ENCODE assay signal across 12 cellular contexts in genomic region chr19:45728683-45729082, GRCh38. TPM values are rescaled to one million over a fixed set of nuclear protein-coding genes. Genes with fewer than 3 reads are reported as not detected.
A peak's percentile ranks its signal among the peaks of the same experiment; 100 is the strongest.
DNase-seq lines count a peak whose midpoint lies in the region; ATAC-seq, FAIRE-seq and TF ChIP-seq lines count a peak whose summit lies in the region.
"Not testable (repeated sequence)": the region's sequence is repeated elsewhere in the genome, so short reads cannot be mapped to it uniquely, and the experiment has no call there.
"Had no signal": no experiment of that assay in that cellular context is flagged by ENCODE, and none has a peak within 500 bp of the region (broad histone marks: within the 10 kb centered on the region; RNA-seq: fewer than 3 reads in every experiment).

No MANE protein-coding gene starts in this region.

- WGBS in HepG2 (ENCODE audit: low lambda C conversion rate) = 95% methylated on average over 18 of the region's 18 CpGs

- peaks cover 18% of the 10 kb centered on the region for H3K4me1 Mint-ChIP-seq in activated T-helper 2 cell treated with anti-CD3 and anti-CD28 coated beads, Interferon-gamma antibody, Interleukin-2, Interleukin-4, amounts not matched to agents 10 μg/mL and 5 μg/mL and 100 μg/mL, durations not matched to agents 14 hours and 24 hours and 36 hours (ENCODE audit: low read depth)
- peaks cover 34% of the 10 kb centered on the region for H3K4me1 Mint-ChIP-seq in central memory CD8-positive, alpha-beta T cell
- peaks cover 17% of the 10 kb centered on the region for H3K4me1 Mint-ChIP-seq in neural progenitor cell

- TF ChIP-seq POLR2A in HCT116 (IDR thresholded peaks at IDR 0.05; ENCODE audit: borderline replicate concordance, extremely low read depth, insufficient read depth, insufficient read length); HepG2 (IDR thresholded peaks at IDR 0.05; ENCODE audit: insufficient read depth in 1 of 2, low read depth in 2 of 2, low read length in 2 of 2): not testable (repeated sequence)

- not testable (repeated sequence) for H3K27me3 Mint-ChIP-seq in activated T-helper 2 cell treated with anti-CD3 and anti-CD28 coated beads, Interferon-gamma antibody, Interleukin-2, Interleukin-4, amounts not matched to agents 10 μg/mL and 5 μg/mL and 100 μg/mL, durations not matched to agents 14 hours and 24 hours and 36 hours (ENCODE audit: low read depth); central memory CD8-positive, alpha-beta T cell; neural progenitor cell (ENCODE audit: insufficient read depth, low read depth)

- ATAC-seq in HCT116; central memory CD8-positive, alpha-beta T cell (replicated peaks; ENCODE audit: extremely low read depth, poor library complexity, severe bottlenecking); HepG2: not testable (repeated sequence)

- TF ChIP-seq RAD21 in HCT116 (IDR thresholded peaks at IDR 0.05; ENCODE audit: low read depth); HepG2 (CRISPR knock-in tag; IDR thresholded peaks at IDR 0.05): not testable (repeated sequence)

- H3K9ac ChIP-seq in BLaER1; HCT116 (ENCODE audit: low read length); HepG2 (ENCODE audit: insufficient read depth, low read depth, low read length); neural progenitor cell: not testable (repeated sequence)

- H3K4me1 ChIP-seq in BLaER1 (peaks cover 33% of the 10 kb centered on the region), HCT116 (ENCODE audit: control insufficient read depth in 1 of 2, insufficient read depth in 2 of 2, low read length in 2 of 2) (peaks cover 23 to 62% of the 10 kb centered on the region in 2 experiments), HepG2 (ENCODE audit: insufficient read depth, low read length) (peaks cover 28% of the 10 kb centered on the region)
- H3K4me1 ChIP-seq in neural progenitor cell = not testable (repeated sequence)

- not testable (repeated sequence) for FAIRE-seq in HepG2 (lab: Jason Lieb, UNC)

- not testable (repeated sequence) for TF ChIP-seq CTCF in HCT116 (IDR thresholded peaks at IDR 0.05 in 2 of 3, conservative IDR thresholded peaks at IDR 0.05 in 1 of 3; ENCODE audit: borderline replicate concordance in 1 of 3, insufficient read depth in 1 of 3, low read depth in 2 of 3, low read length in 2 of 3); RWPE1 (conservative IDR thresholded peaks at IDR 0.05; ENCODE audit: low read depth); HepG2 (CRISPR knock-in tag; IDR thresholded peaks at IDR 0.05); neural progenitor cell (IDR thresholded peaks at IDR 0.05)

- intact Hi-C loops in HCT116 (cut with micrococcal nuclease); activated T-helper 2 cell treated with anti-CD3 and anti-CD28 coated beads, Interferon-gamma antibody, Interleukin-2, Interleukin-4, amounts not matched to agents 10 μg/mL and 5 μg/mL and 100 μg/mL, durations not matched to agents 14 hours and 24 hours and 36 hours (cut with micrococcal nuclease); HepG2 (cut with micrococcal nuclease; ENCODE audit: unreplicated experiment): not testable (repeated sequence)

- peak overlapping the region; percentile 96; the same call in 1 of the 2 replicates for H3K4me2 ChIP-seq in BLaER1
- not testable (repeated sequence) for H3K4me2 ChIP-seq in HCT116 (ENCODE audit: low read length); HepG2 (ENCODE audit: low read depth, low read length); neural progenitor cell

- not testable (repeated sequence) for DNase-seq in HCT116 (ENCODE audit: low read depth, low spot score); RWPE1 (ENCODE audit: low spot score); activated T-helper 2 cell treated with anti-CD3 and anti-CD28 coated beads, Interferon-gamma antibody, Interleukin-2, Interleukin-4, amounts not matched to agents 10 μg/mL and 5 μg/mL and 100 μg/mL, durations not matched to agents 14 hours and 24 hours and 36 hours (ENCODE audit: low spot score); central memory CD8-positive, alpha-beta T cell (ENCODE audit: low spot score in 2 of 2); HepG2 (ENCODE audit: low spot score); neural progenitor cell (ENCODE audit: low spot score)

- H3K27ac Mint-ChIP-seq in activated T-helper 2 cell treated with anti-CD3 and anti-CD28 coated beads, Interferon-gamma antibody, Interleukin-2, Interleukin-4, amounts not matched to agents 10 μg/mL and 5 μg/mL and 100 μg/mL, durations not matched to agents 14 hours and 24 hours and 36 hours; central memory CD8-positive, alpha-beta T cell (ENCODE audit: low read depth); neural progenitor cell: not testable (repeated sequence)

- H3F3A ChIP-seq in neural progenitor cell (ENCODE audit: low read depth) = not testable (repeated sequence)

- CTCF ChIA-PET in HCT116 (lab: Charles Lee); HepG2 (lab: Yijun Ruan, JAX; ENCODE audit: low intra/inter-chr PET ratio, low total read pairs): not testable (repeated sequence)
- CTCF ChIA-PET in RWPE1 (lab: Yijun Ruan, JAX) = interaction anchor here (0.7 kb wide), 1 partner anchor 11 kb away, joined by 4 read pairs; no protein-coding TSS in a partner anchor

- H3K36me3 Mint-ChIP-seq in activated T-helper 2 cell treated with anti-CD3 and anti-CD28 coated beads, Interferon-gamma antibody, Interleukin-2, Interleukin-4, amounts not matched to agents 10 μg/mL and 5 μg/mL and 100 μg/mL, durations not matched to agents 14 hours and 24 hours and 36 hours (ENCODE audit: low read depth) = peaks cover 21% of the 10 kb centered on the region
- peaks cover 15% of the 10 kb centered on the region for H3K36me3 Mint-ChIP-seq in central memory CD8-positive, alpha-beta T cell (ENCODE audit: insufficient read depth)
- H3K36me3 Mint-ChIP-seq in neural progenitor cell = not testable (repeated sequence)

- not testable (repeated sequence) for H3K27me3 ChIP-seq in BLaER1; HCT116 (ENCODE audit: insufficient read depth, low read length); HepG2 (ENCODE audit: control insufficient read depth in 1 of 2, insufficient read depth in 2 of 2, low read length in 2 of 2); neural progenitor cell

- not testable (repeated sequence) for H2AFZ ChIP-seq in HCT116 (ENCODE audit: low read depth, low read length, poor library complexity, severe bottlenecking); HepG2 (ENCODE audit: low read length); neural progenitor cell (replicated peaks)

- not testable (repeated sequence) for TF ChIP-seq EP300 in HepG2 (IDR thresholded peaks at IDR 0.05; ENCODE audit: low read depth in 2 of 2, low read length in 2 of 2); HepG2 (CRISPR knock-in tag; IDR thresholded peaks at IDR 0.05; ENCODE audit: borderline replicate concordance)

- H3K9me2 ChIP-seq in HCT116 (ENCODE audit: insufficient read depth) = not testable (repeated sequence)

- not testable (repeated sequence) for H3K9me3 ChIP-seq in BLaER1; HCT116 (ENCODE audit: control insufficient read depth in 1 of 2, insufficient read depth in 1 of 2, low read depth in 1 of 2, low read length in 2 of 2); HepG2 (ENCODE audit: low read length); neural progenitor cell (ENCODE audit: low read depth)

- not testable (repeated sequence) for BruUV-seq in HCT116 (replicated peaks; lab: Mats Ljungman, UMichigan); HepG2 (replicated peaks; lab: Mats Ljungman, UMichigan)

- RAD21 ChIA-PET in HCT116 (lab: Charles Lee; ENCODE audit: low non-redundant PET in 1 of 2, low total read pairs in 2 of 2, uncharacterized antibody in 2 of 2, unreplicated experiment in 2 of 2) = not testable (repeated sequence)

- H3K36me3 ChIP-seq in BLaER1 = peaks cover 27% of the 10 kb centered on the region
- H3K36me3 ChIP-seq in HCT116 (ENCODE audit: control insufficient read depth in 1 of 2, insufficient read depth in 2 of 2, low read length in 2 of 2); HepG2 (replicated peaks in 1 of 2; ENCODE audit: control insufficient read depth in 1 of 2, insufficient read depth in 2 of 2, low read length in 2 of 2); neural progenitor cell: not testable (repeated sequence)

- H3K4me3 ChIP-seq in BLaER1; HCT116 (replicated peaks in 1 of 2; ENCODE audit: low read depth in 1 of 2, low read length in 2 of 2); HepG2 (replicated peaks in 1 of 3; ENCODE audit: insufficient read depth in 1 of 3, low read depth in 2 of 3, low read length in 3 of 3); neural progenitor cell: not testable (repeated sequence)

- H3K79me2 ChIP-seq in HCT116 (ENCODE audit: insufficient read depth, low read length) = peaks cover 71% of the 10 kb centered on the region
- H3K79me2 ChIP-seq in HepG2 (ENCODE audit: insufficient read depth, low read length) = peaks cover 39% of the 10 kb centered on the region
- H3K79me2 ChIP-seq in neural progenitor cell (ENCODE audit: low read depth) = peaks cover 67% of the 10 kb centered on the region

- H3K9me3 Mint-ChIP-seq in activated T-helper 2 cell treated with anti-CD3 and anti-CD28 coated beads, Interferon-gamma antibody, Interleukin-2, Interleukin-4, amounts not matched to agents 10 μg/mL and 5 μg/mL and 100 μg/mL, durations not matched to agents 14 hours and 24 hours and 36 hours; central memory CD8-positive, alpha-beta T cell; neural progenitor cell: not testable (repeated sequence)

- POLR2A ChIA-PET in HCT116 (lab: Charles Lee); RWPE1 (lab: Yijun Ruan, JAX; ENCODE audit: low non-redundant PET); HepG2 (lab: Yijun Ruan, JAX): not testable (repeated sequence)

- H4K20me1 ChIP-seq in BLaER1 (peaks cover 58% of the 10 kb centered on the region), neural progenitor cell (ENCODE audit: low read depth) (peaks cover 37% of the 10 kb centered on the region)
- H4K20me1 ChIP-seq in HCT116 (ENCODE audit: insufficient read depth); HepG2 (ENCODE audit: insufficient read depth, low read length): not testable (repeated sequence)

- H3K27ac ChIP-seq in BLaER1; HCT116 (ENCODE audit: low read depth, low read length); HepG2 (ENCODE audit: extremely low read length, insufficient read depth, low read length); neural progenitor cell: not testable (repeated sequence)
- peak overlapping the region; percentile 86 for H3K27ac ChIP-seq in RWPE1

- peak overlapping the region; percentile 26 for H3K4me3 Mint-ChIP-seq in activated T-helper 2 cell treated with anti-CD3 and anti-CD28 coated beads, Interferon-gamma antibody, Interleukin-2, Interleukin-4, amounts not matched to agents 10 μg/mL and 5 μg/mL and 100 μg/mL, durations not matched to agents 14 hours and 24 hours and 36 hours (ENCODE audit: low read depth)
- peak overlapping the region; percentile 91 for H3K4me3 Mint-ChIP-seq in central memory CD8-positive, alpha-beta T cell
- peak overlapping the region; percentile 1 for H3K4me3 Mint-ChIP-seq in neural progenitor cell

- in situ Hi-C loops in HepG2 (cut with HindIII; ENCODE audit: extremely low pct_ligation_motif_present, low pct_unique_long_range_greater_than_20kb) = not testable (repeated sequence)

RNA-seq across cellular contexts. Expression of gene FBXO46, which starts 2.0 kb away (rescaled TPM):
- 31.7 TPM for total RNA-seq in HCT116 (2021; ENCODE audit: unreplicated experiment)
- 11.7 and 16.2 TPM in 2 replicates for polyA plus RNA-seq in HCT116 (2012)
- total RNA-seq in activated T-helper 2 cell treated with anti-CD3 and anti-CD28 coated beads, Interferon-gamma antibody, Interleukin-2, Interleukin-4, amounts not matched to agents 10 μg/mL and 5 μg/mL and 100 μg/mL, durations not matched to agents 14 hours and 24 hours and 36 hours = 34.4 and 38.9 TPM in 2 replicates
- 4.7 and 6.2 TPM in 2 replicates for total RNA-seq in HepG2 (2016; rRNA removed; fragmentation: Illumina TruSeq; extraction: Trizol)
- 0.79 and 1.0 TPM in 2 replicates for total RNA-seq in HepG2 (2016; cell fraction: cytosol; rRNA removed; fragmentation: Illumina TruSeq; extraction: Trizol; ENCODE audit: low read depth)
- total RNA-seq in HepG2 (2016; cell fraction: insoluble cytoplasmic fraction; rRNA removed; fragmentation: Illumina TruSeq; extraction: Trizol) = 4.3 and 6.5 TPM in 2 replicates
- 3.4 and 3.8 TPM in 2 replicates for total RNA-seq in HepG2 (2016; cell fraction: membrane; rRNA removed; fragmentation: Illumina TruSeq; extraction: Trizol)
- 5.8 and 7.5 TPM in 2 replicates for total RNA-seq in HepG2 (2016; cell fraction: nucleus; rRNA removed; fragmentation: Illumina TruSeq; extraction: Trizol)
- 6.4 TPM in 2 replicates for polyA plus RNA-seq in HepG2 (2011; rRNA removed)
- polyA plus RNA-seq in HepG2 (2011; cell fraction: cytosol; rRNA removed) = 3.1 and 5.2 TPM in 2 replicates
- polyA plus RNA-seq in HepG2 (2011; cell fraction: nucleus; rRNA removed) = 33.3 and 34.2 TPM in 2 replicates
- 4.1 and 4.3 TPM in 2 replicates for polyA plus RNA-seq in HepG2 (2012)
- 0.69 and 0.73 TPM in 2 replicates for polyA plus RNA-seq in HepG2 (2016; cell fraction: cytosol; fragmentation: Illumina TruSeq; extraction: Trizol; ENCODE audit: low read depth)
- polyA plus RNA-seq in HepG2 (2016; cell fraction: insoluble cytoplasmic fraction; fragmentation: Illumina TruSeq; extraction: Trizol; ENCODE audit: low read depth) = 4.4 and 6.5 TPM in 2 replicates
- 2.3 and 3.0 TPM in 2 replicates for polyA plus RNA-seq in HepG2 (2016; cell fraction: membrane; fragmentation: Illumina TruSeq; extraction: Trizol; ENCODE audit: low read depth)
- polyA plus RNA-seq in HepG2 (2016; cell fraction: nucleus; fragmentation: Illumina TruSeq; extraction: Trizol; ENCODE audit: insufficient read depth, low read depth) = 16.3 and 19.5 TPM in 2 replicates
- polyA minus RNA-seq in HepG2 (2011; rRNA and poly(A)+ RNA removed; ENCODE audit: low replicate concordance) = 4.6 and 6.2 TPM in 2 replicates
- polyA minus RNA-seq in HepG2 (2011; cell fraction: cytosol; rRNA and poly(A)+ RNA removed) = 5.1 TPM in 2 replicates
- 7.6 and 9.7 TPM in 2 replicates for polyA minus RNA-seq in HepG2 (2011; cell fraction: nucleus; rRNA and poly(A)+ RNA removed)
- total RNA-seq in neural progenitor cell (ENCODE audit: low replicate concordance) = 7.5 and 21.3 TPM in 2 replicates

RNA-seq across cellular contexts. Expression of gene MEIOSIN, which starts 4.6 kb away (rescaled TPM):
- total RNA-seq in HCT116 (2021; ENCODE audit: unreplicated experiment) (2.1 TPM), HepG2 (2016; rRNA removed; fragmentation: Illumina TruSeq; extraction: Trizol) (not detected in 2 replicates), neural progenitor cell (ENCODE audit: low replicate concordance) (0.06 TPM in 1 of 2 replicates, not detected in the other)
- 0.86 and 1.2 TPM in 2 replicates for polyA plus RNA-seq in HCT116 (2012)
- not detected in 2 replicates for total RNA-seq in activated T-helper 2 cell treated with anti-CD3 and anti-CD28 coated beads, Interferon-gamma antibody, Interleukin-2, Interleukin-4, amounts not matched to agents 10 μg/mL and 5 μg/mL and 100 μg/mL, durations not matched to agents 14 hours and 24 hours and 36 hours
- total RNA-seq in HepG2 (2016; cell fraction: cytosol; rRNA removed; fragmentation: Illumina TruSeq; extraction: Trizol; ENCODE audit: low read depth) = not detected in 2 replicates
- total RNA-seq in HepG2 (2016; cell fraction: insoluble cytoplasmic fraction; rRNA removed; fragmentation: Illumina TruSeq; extraction: Trizol) = not detected in 2 replicates
- total RNA-seq in HepG2 (2016; cell fraction: membrane; rRNA removed; fragmentation: Illumina TruSeq; extraction: Trizol) = not detected in 2 replicates
- not detected in 2 replicates for total RNA-seq in HepG2 (2016; cell fraction: nucleus; rRNA removed; fragmentation: Illumina TruSeq; extraction: Trizol)
- polyA plus RNA-seq in HepG2 (2011; rRNA removed) = not detected in 2 replicates
- 0.03 TPM in 2 replicates for polyA plus RNA-seq in HepG2 (2011; cell fraction: cytosol; rRNA removed)
- polyA plus RNA-seq in HepG2 (2011; cell fraction: nucleus; rRNA removed) = 0.10 TPM in 2 replicates
- polyA plus RNA-seq in HepG2 (2012) = 0.07 TPM in 1 of 2 replicates, not detected in the other
- polyA plus RNA-seq in HepG2 (2016; cell fraction: cytosol; fragmentation: Illumina TruSeq; extraction: Trizol; ENCODE audit: low read depth) = not detected in 2 replicates
- not detected in 2 replicates for polyA plus RNA-seq in HepG2 (2016; cell fraction: insoluble cytoplasmic fraction; fragmentation: Illumina TruSeq; extraction: Trizol; ENCODE audit: low read depth)
- polyA plus RNA-seq in HepG2 (2016; cell fraction: membrane; fragmentation: Illumina TruSeq; extraction: Trizol; ENCODE audit: low read depth) = not detected in 2 replicates
- not detected in 2 replicates for polyA plus RNA-seq in HepG2 (2016; cell fraction: nucleus; fragmentation: Illumina TruSeq; extraction: Trizol; ENCODE audit: insufficient read depth, low read depth)
- polyA minus RNA-seq in HepG2 (2011; rRNA and poly(A)+ RNA removed; ENCODE audit: low replicate concordance) = 0.09 TPM in 1 of 2 replicates, not detected in the other
- not detected in 2 replicates for polyA minus RNA-seq in HepG2 (2011; cell fraction: cytosol; rRNA and poly(A)+ RNA removed)
- not detected in 2 replicates for polyA minus RNA-seq in HepG2 (2011; cell fraction: nucleus; rRNA and poly(A)+ RNA removed)
- total RNA-seq: HFFc6, NCI-H460, PC-3 had no signal
- polyA plus RNA-seq: AG04450, CD14-positive monocyte had no signal

RNA-seq across cellular contexts. Expression of gene QPCTL, which starts 36.2 kb away (rescaled TPM):
- total RNA-seq in HCT116 (2021; ENCODE audit: unreplicated experiment) = 19.5 TPM
- 17.9 and 23.5 TPM in 2 replicates for polyA plus RNA-seq in HCT116 (2012)
- 24.2 and 26.7 TPM in 2 replicates for total RNA-seq in activated T-helper 2 cell treated with anti-CD3 and anti-CD28 coated beads, Interferon-gamma antibody, Interleukin-2, Interleukin-4, amounts not matched to agents 10 μg/mL and 5 μg/mL and 100 μg/mL, durations not matched to agents 14 hours and 24 hours and 36 hours
- 6.8 and 16.0 TPM in 2 replicates for total RNA-seq in HepG2 (2016; rRNA removed; fragmentation: Illumina TruSeq; extraction: Trizol)
- 4.4 and 5.8 TPM in 2 replicates for total RNA-seq in HepG2 (2016; cell fraction: cytosol; rRNA removed; fragmentation: Illumina TruSeq; extraction: Trizol; ENCODE audit: low read depth)
- total RNA-seq in HepG2 (2016; cell fraction: insoluble cytoplasmic fraction; rRNA removed; fragmentation: Illumina TruSeq; extraction: Trizol) = 6.7 and 15.7 TPM in 2 replicates
- 6.8 and 7.4 TPM in 2 replicates for total RNA-seq in HepG2 (2016; cell fraction: membrane; rRNA removed; fragmentation: Illumina TruSeq; extraction: Trizol)
- total RNA-seq in HepG2 (2016; cell fraction: nucleus; rRNA removed; fragmentation: Illumina TruSeq; extraction: Trizol) = 14.0 and 17.9 TPM in 2 replicates
- polyA plus RNA-seq in HepG2 (2011; rRNA removed) = 19.1 and 24.8 TPM in 2 replicates
- polyA plus RNA-seq in HepG2 (2011; cell fraction: cytosol; rRNA removed) = 19.1 and 26.2 TPM in 2 replicates
- 44.7 and 47.6 TPM in 2 replicates for polyA plus RNA-seq in HepG2 (2011; cell fraction: nucleus; rRNA removed)
- 18.7 and 23.6 TPM in 2 replicates for polyA plus RNA-seq in HepG2 (2012)
- 5.3 and 6.3 TPM in 2 replicates for polyA plus RNA-seq in HepG2 (2016; cell fraction: cytosol; fragmentation: Illumina TruSeq; extraction: Trizol; ENCODE audit: low read depth)
- polyA plus RNA-seq in HepG2 (2016; cell fraction: insoluble cytoplasmic fraction; fragmentation: Illumina TruSeq; extraction: Trizol; ENCODE audit: low read depth) = 8.0 and 9.0 TPM in 2 replicates
- polyA plus RNA-seq in HepG2 (2016; cell fraction: membrane; fragmentation: Illumina TruSeq; extraction: Trizol; ENCODE audit: low read depth) = 7.9 and 8.3 TPM in 2 replicates
- polyA plus RNA-seq in HepG2 (2016; cell fraction: nucleus; fragmentation: Illumina TruSeq; extraction: Trizol; ENCODE audit: insufficient read depth, low read depth) = 35.2 and 45.7 TPM in 2 replicates
- 22.5 and 49.4 TPM in 2 replicates for polyA minus RNA-seq in HepG2 (2011; rRNA and poly(A)+ RNA removed; ENCODE audit: low replicate concordance)
- polyA minus RNA-seq in HepG2 (2011; cell fraction: cytosol; rRNA and poly(A)+ RNA removed) = 17.0 and 21.9 TPM in 2 replicates
- 8.1 and 8.9 TPM in 2 replicates for polyA minus RNA-seq in HepG2 (2011; cell fraction: nucleus; rRNA and poly(A)+ RNA removed)
- total RNA-seq in neural progenitor cell (ENCODE audit: low replicate concordance) = 4.5 and 15.7 TPM in 2 replicates

RNA-seq across cellular contexts. Expression of gene SNRPD2, which starts 36.9 kb away (rescaled TPM):
- 927 TPM for total RNA-seq in HCT116 (2021; ENCODE audit: unreplicated experiment)
- 945 and 1,044 TPM in 2 replicates for polyA plus RNA-seq in HCT116 (2012)
- total RNA-seq in activated T-helper 2 cell treated with anti-CD3 and anti-CD28 coated beads, Interferon-gamma antibody, Interleukin-2, Interleukin-4, amounts not matched to agents 10 μg/mL and 5 μg/mL and 100 μg/mL, durations not matched to agents 14 hours and 24 hours and 36 hours = 738 and 766 TPM in 2 replicates
- 485 and 593 TPM in 2 replicates for total RNA-seq in HepG2 (2016; rRNA removed; fragmentation: Illumina TruSeq; extraction: Trizol)
- total RNA-seq in HepG2 (2016; cell fraction: cytosol; rRNA removed; fragmentation: Illumina TruSeq; extraction: Trizol; ENCODE audit: low read depth) = 546 and 637 TPM in 2 replicates
- 493 and 623 TPM in 2 replicates for total RNA-seq in HepG2 (2016; cell fraction: insoluble cytoplasmic fraction; rRNA removed; fragmentation: Illumina TruSeq; extraction: Trizol)
- total RNA-seq in HepG2 (2016; cell fraction: membrane; rRNA removed; fragmentation: Illumina TruSeq; extraction: Trizol) = 348 and 425 TPM in 2 replicates
- 161 and 163 TPM in 2 replicates for total RNA-seq in HepG2 (2016; cell fraction: nucleus; rRNA removed; fragmentation: Illumina TruSeq; extraction: Trizol)
- 284 and 299 TPM in 2 replicates for polyA plus RNA-seq in HepG2 (2011; rRNA removed)
- 310 and 320 TPM in 2 replicates for polyA plus RNA-seq in HepG2 (2011; cell fraction: cytosol; rRNA removed)
- polyA plus RNA-seq in HepG2 (2011; cell fraction: nucleus; rRNA removed) = 64.5 and 68.4 TPM in 2 replicates
- polyA plus RNA-seq in HepG2 (2012) = 162 and 279 TPM in 2 replicates
- 325 and 406 TPM in 2 replicates for polyA plus RNA-seq in HepG2 (2016; cell fraction: cytosol; fragmentation: Illumina TruSeq; extraction: Trizol; ENCODE audit: low read depth)
- polyA plus RNA-seq in HepG2 (2016; cell fraction: insoluble cytoplasmic fraction; fragmentation: Illumina TruSeq; extraction: Trizol; ENCODE audit: low read depth) = 334 and 359 TPM in 2 replicates
- 194 and 247 TPM in 2 replicates for polyA plus RNA-seq in HepG2 (2016; cell fraction: membrane; fragmentation: Illumina TruSeq; extraction: Trizol; ENCODE audit: low read depth)
- polyA plus RNA-seq in HepG2 (2016; cell fraction: nucleus; fragmentation: Illumina TruSeq; extraction: Trizol; ENCODE audit: insufficient read depth, low read depth) = 168 and 190 TPM in 2 replicates
- 51.2 and 102 TPM in 2 replicates for polyA minus RNA-seq in HepG2 (2011; rRNA and poly(A)+ RNA removed; ENCODE audit: low replicate concordance)
- 47.3 and 47.6 TPM in 2 replicates for polyA minus RNA-seq in HepG2 (2011; cell fraction: cytosol; rRNA and poly(A)+ RNA removed)
- polyA minus RNA-seq in HepG2 (2011; cell fraction: nucleus; rRNA and poly(A)+ RNA removed) = 25.2 and 32.9 TPM in 2 replicates
- total RNA-seq in neural progenitor cell (ENCODE audit: low replicate concordance) = 330 and 405 TPM in 2 replicates

RNA-seq across cellular contexts. Expression of gene SIX5, which starts 40.4 kb away (rescaled TPM):
- total RNA-seq in HCT116 (2021; ENCODE audit: unreplicated experiment) (18.3 TPM), HepG2 (2016; rRNA removed; fragmentation: Illumina TruSeq; extraction: Trizol) (8.2 and 10.5 TPM in 2 replicates), neural progenitor cell (ENCODE audit: low replicate concordance) (8.1 and 50.8 TPM in 2 replicates)
- polyA plus RNA-seq in HCT116 (2012) = 9.5 and 11.1 TPM in 2 replicates
- 4.8 and 5.7 TPM in 2 replicates for total RNA-seq in activated T-helper 2 cell treated with anti-CD3 and anti-CD28 coated beads, Interferon-gamma antibody, Interleukin-2, Interleukin-4, amounts not matched to agents 10 μg/mL and 5 μg/mL and 100 μg/mL, durations not matched to agents 14 hours and 24 hours and 36 hours
- total RNA-seq in HepG2 (2016; cell fraction: cytosol; rRNA removed; fragmentation: Illumina TruSeq; extraction: Trizol; ENCODE audit: low read depth) = 1.3 and 1.5 TPM in 2 replicates
- total RNA-seq in HepG2 (2016; cell fraction: insoluble cytoplasmic fraction; rRNA removed; fragmentation: Illumina TruSeq; extraction: Trizol) = 7.3 and 10.6 TPM in 2 replicates
- total RNA-seq in HepG2 (2016; cell fraction: membrane; rRNA removed; fragmentation: Illumina TruSeq; extraction: Trizol) = 4.0 and 4.6 TPM in 2 replicates
- 6.6 and 7.6 TPM in 2 replicates for total RNA-seq in HepG2 (2016; cell fraction: nucleus; rRNA removed; fragmentation: Illumina TruSeq; extraction: Trizol)
- 7.7 and 8.8 TPM in 2 replicates for polyA plus RNA-seq in HepG2 (2011; rRNA removed)
- polyA plus RNA-seq in HepG2 (2011; cell fraction: cytosol; rRNA removed) = 3.7 and 8.8 TPM in 2 replicates
- 42.0 and 54.7 TPM in 2 replicates for polyA plus RNA-seq in HepG2 (2011; cell fraction: nucleus; rRNA removed)
- polyA plus RNA-seq in HepG2 (2012) = 3.5 and 3.6 TPM in 2 replicates
- 1.6 and 2.0 TPM in 2 replicates for polyA plus RNA-seq in HepG2 (2016; cell fraction: cytosol; fragmentation: Illumina TruSeq; extraction: Trizol; ENCODE audit: low read depth)
- polyA plus RNA-seq in HepG2 (2016; cell fraction: insoluble cytoplasmic fraction; fragmentation: Illumina TruSeq; extraction: Trizol; ENCODE audit: low read depth) = 12.0 and 14.3 TPM in 2 replicates
- 3.6 and 4.7 TPM in 2 replicates for polyA plus RNA-seq in HepG2 (2016; cell fraction: membrane; fragmentation: Illumina TruSeq; extraction: Trizol; ENCODE audit: low read depth)
- polyA plus RNA-seq in HepG2 (2016; cell fraction: nucleus; fragmentation: Illumina TruSeq; extraction: Trizol; ENCODE audit: insufficient read depth, low read depth) = 20.0 and 20.3 TPM in 2 replicates
- 6.7 and 12.9 TPM in 2 replicates for polyA minus RNA-seq in HepG2 (2011; rRNA and poly(A)+ RNA removed; ENCODE audit: low replicate concordance)
- 6.0 and 6.6 TPM in 2 replicates for polyA minus RNA-seq in HepG2 (2011; cell fraction: cytosol; rRNA and poly(A)+ RNA removed)
- polyA minus RNA-seq in HepG2 (2011; cell fraction: nucleus; rRNA and poly(A)+ RNA removed) = 8.2 and 8.5 TPM in 2 replicates
- polyA plus RNA-seq: CD14-positive monocyte had no signal

Comparison
In these comparisons a context has a peak if more than half of its experiments do, and no peak if none do; other contexts are left out.
1. H3K4me3 Mint-ChIP-seq: peak in every context shown above with its lines; median percentile 91 in central memory CD8-positive, alpha-beta T cell; 26 in activated T-helper 2 cell treated with anti-CD3 and anti-CD28 coated beads, Interferon-gamma antibody, Interleukin-2, Interleukin-4, amounts not matched to agents 10 μg/mL and 5 μg/mL and 100 μg/mL, durations not matched to agents 14 hours and 24 hours and 36 hours; 1 in neural progenitor cell.